In genomic region chr5:150535611-150536010, GRCh38 we compare ENCODE assay signal across 1 cellular context.
TF ChIP-seq lines count a peak whose summit lies in the region.

No MANE protein-coding gene starts in this region.

TF ChIP-seq in H1, 55 proteins besides CTCF, POLR2A, EP300 and RAD21:
- TF ChIP-seq SIX5 (IDR thresholded peaks at IDR 0.05; ENCODE audit: low read depth, low read length): no peak
- TF ChIP-seq SP2 (IDR thresholded peaks at IDR 0.05; ENCODE audit: low read length): no peak
- TF ChIP-seq POLR2AphosphoS5 (IDR thresholded peaks at IDR 0.05; ENCODE audit: low read depth, low read length): no peak
- no peak for TF ChIP-seq NRF1 (IDR thresholded peaks at IDR 0.05; ENCODE audit: low read depth, low read length)
- TF ChIP-seq JUND (IDR thresholded peaks at IDR 0.05; ENCODE audit: low read length): no peak
- no peak for TF ChIP-seq POU5F1 (IDR thresholded peaks at IDR 0.05; ENCODE audit: low read depth, low read length)
- no peak for TF ChIP-seq KDM4A (IDR thresholded peaks at IDR 0.05; ENCODE audit: low read depth, low read length, severe bottlenecking)
- TF ChIP-seq BCL11A (IDR thresholded peaks at IDR 0.05; ENCODE audit: low read depth in 2 of 2, low read length in 2 of 2): no peak
- no peak for TF ChIP-seq KDM1A (IDR thresholded peaks at IDR 0.05; ENCODE audit: borderline replicate concordance, low read length)
- no peak for TF ChIP-seq CREB1 (IDR thresholded peaks at IDR 0.05)
- no peak for TF ChIP-seq CEBPB (IDR thresholded peaks at IDR 0.05; ENCODE audit: low read depth, low read length)
- no peak for TF ChIP-seq SP4 (IDR thresholded peaks at IDR 0.05; ENCODE audit: low read length)
- no peak for TF ChIP-seq CTBP2 (IDR thresholded peaks at IDR 0.05; ENCODE audit: borderline replicate concordance, insufficient read depth, insufficient read length, low read length)
- no peak for TF ChIP-seq USF2 (IDR thresholded peaks at IDR 0.05; ENCODE audit: low read length)
- TF ChIP-seq KDM5A (IDR thresholded peaks at IDR 0.05; ENCODE audit: low read length): no peak
- TF ChIP-seq TBP (IDR thresholded peaks at IDR 0.05; ENCODE audit: low read depth, low read length): no peak
- no peak for TF ChIP-seq NANOG (IDR thresholded peaks at IDR 0.05; ENCODE audit: insufficient read depth, low read depth, low read length, poor library complexity, severe bottlenecking)
- no peak for TF ChIP-seq EGR1 (IDR thresholded peaks at IDR 0.05; ENCODE audit: borderline replicate concordance, low read depth, low read length)
